Comparison of ENCODE assay signal across 8 cellular contexts in genomic region chr19:51169283-51169918, GRCh38. TPM values are rescaled to one million over a fixed set of nuclear protein-coding genes. Genes with fewer than 3 reads are reported as not detected.
A peak's percentile ranks its signal among the peaks of the same experiment; 100 is the strongest.
DNase-seq lines count a peak whose midpoint lies in the region; ATAC-seq, FAIRE-seq and TF ChIP-seq lines count a peak whose summit lies in the region.
"Not testable (repeated sequence)": the region's sequence is repeated elsewhere in the genome, so short reads cannot be mapped to it uniquely, and the experiment has no call there.

No MANE protein-coding gene starts in this region.

- not testable (repeated sequence) for H4K20me1 ChIP-seq in GM12878 (ENCODE audit: control insufficient read depth, insufficient read depth)

- 1% methylated on average over 11 of the region's 11 CpGs for WGBS in GM12878 (ENCODE audit: insufficient coverage, insufficient replicate concordance, low lambda C conversion rate, missing lambda C conversion rate)
- WGBS in heart left ventricle, 4 donors, result 12 to 16% (median 15%) methylated on average over 7 to 11 of the region's 11 CpGs

- H3K36me3 ChIP-seq in CD8-positive, alpha-beta memory T cell (ENCODE audit: insufficient read depth, low read length); GM12878 (ENCODE audit: control insufficient read depth in 2 of 2, insufficient read depth in 2 of 2, low read length in 1 of 2); heart left ventricle: not testable (repeated sequence)

- H3K9me3 Mint-ChIP-seq in CD8-positive, alpha-beta memory T cell; activated CD4-positive, alpha-beta T cell treated with anti-CD3 and anti-CD28 coated beads for 36 hours (ENCODE audit: low read depth): not testable (repeated sequence)

- TF ChIP-seq EP300 in Ishikawa (IDR thresholded peaks at IDR 0.05; ENCODE audit: borderline replicate concordance); GM12878 (IDR thresholded peaks at IDR 0.05; ENCODE audit: borderline replicate concordance in 1 of 2, control insufficient read depth in 1 of 2, low read depth in 2 of 2, low read length in 2 of 2): not testable (repeated sequence)

- RAD21 ChIA-PET in GM12878 (lab: Charles Lee; ENCODE audit: unreplicated experiment), result interaction anchor here (0.6 to 1.2 kb wide), 3 partner anchors 12 to 90 kb away, joined by 3 to 4 read pairs (median 3); no protein-coding TSS in a partner anchor

- not testable (repeated sequence) for H3K9me3 ChIP-seq in CD8-positive, alpha-beta memory T cell (ENCODE audit: low read length); GM12878 (replicated peaks; ENCODE audit: control insufficient read depth, insufficient read depth, low read length); heart left ventricle

- in situ Hi-C loops in GM12878 (cut with MboI), result not testable (repeated sequence)

- BruUV-seq in GM12878 (replicated peaks; lab: Mats Ljungman, UMichigan), result not testable (repeated sequence)

- H3K9ac ChIP-seq in GM12878 (ENCODE audit: control insufficient read depth, insufficient read depth, low read length), result not testable (repeated sequence)

- not testable (repeated sequence) for FAIRE-seq in GM12878 (lab: Jason Lieb, UNC)

- TF ChIP-seq POLR2A in GM12878 (IDR thresholded peaks at IDR 0.05; ENCODE audit: low read depth, low read length); heart left ventricle (IDR thresholded peaks at IDR 0.05): not testable (repeated sequence)

- POLR2A ChIA-PET in CD8-positive, alpha-beta memory T cell (lab: Charles Lee), result interaction anchor here (0.7 kb wide), 1 partner anchor 21 kb away, joined by 5 read pairs; no protein-coding TSS in a partner anchor
- POLR2A ChIA-PET in activated CD4-positive, alpha-beta T cell treated with anti-CD3 and anti-CD28 coated beads for 36 hours (lab: Charles Lee); GM12878 (lab: Charles Lee): not testable (repeated sequence)

- not testable (repeated sequence) for H3K27ac ChIP-seq in CD8-positive, alpha-beta memory T cell (ENCODE audit: low read depth, low read length); GM12878 (ENCODE audit: control insufficient read depth, insufficient read depth); heart left ventricle

- H3K4me2 ChIP-seq in GM12878 (ENCODE audit: control insufficient read depth, insufficient read depth), result not testable (repeated sequence)

- H3K4me1 Mint-ChIP-seq in CD8-positive, alpha-beta memory T cell, result peaks cover 31 to 37% (median 34%) of the 10 kb centered on the region in 3 donors
- H3K4me1 Mint-ChIP-seq in activated CD4-positive, alpha-beta T cell treated with anti-CD3 and anti-CD28 coated beads for 36 hours, result peaks cover 12% of the 10 kb centered on the region

- H3K79me2 ChIP-seq in GM12878 (ENCODE audit: control insufficient read depth, insufficient read depth, low read length), result not testable (repeated sequence)

- peak overlapping the region in 6 of 8 donors; percentile 7 to 70 (median 46) for H3K27ac Mint-ChIP-seq in CD8-positive, alpha-beta memory T cell
- H3K27ac Mint-ChIP-seq in activated CD4-positive, alpha-beta T cell treated with anti-CD3 and anti-CD28 coated beads for 36 hours, result not testable (repeated sequence)

- TF ChIP-seq CTCF in GM12878 (IDR thresholded peaks at IDR 0.05 in 2 of 3, conservative IDR thresholded peaks at IDR 0.05 in 1 of 3; ENCODE audit: control insufficient read depth in 2 of 3, extremely low read depth in 1 of 3, insufficient read depth in 1 of 3, low read depth in 3 of 3, low read length in 3 of 3) (peak; percentile 39 to 82 (median 63)), heart left ventricle (IDR thresholded peaks at IDR 0.05) (peak; percentile 82 to 92 (median 90))

- intact Hi-C loops in activated CD4-positive, alpha-beta T cell treated with anti-CD3 and anti-CD28 coated beads for 36 hours (cut with DNase I, micrococcal nuclease), result loop anchor here in 1 of 2 experiments (1.0 to 2.0 kb wide), 3 partner anchors 90 to 239 kb away; no protein-coding TSS in a partner anchor
- intact Hi-C loops in GM12878 (cut with micrococcal nuclease; ENCODE audit: unreplicated experiment), result not testable (repeated sequence)
- intact Hi-C loops in heart left ventricle (cut with DNase I), result loop anchor here in 6 of 10 donors (1.0 to 10.0 kb wide), 5 partner anchors 145 to 237 kb away; partner anchors contain the start of genes KLK11 (in 2 of the 6) and KLK10 (in 1 of the 6)

- H3K27me3 ChIP-seq in CD8-positive, alpha-beta memory T cell (ENCODE audit: insufficient read depth, low read length, poor library complexity, severe bottlenecking); GM12878 (replicated peaks in 1 of 2; ENCODE audit: control insufficient read depth in 2 of 2, insufficient read depth in 2 of 2, low read length in 1 of 2): not testable (repeated sequence)
- H3K27me3 ChIP-seq in heart left ventricle, result peaks cover 0 to 37% (median 4%) of the 10 kb centered on the region in 9 donors

- TF ChIP-seq RAD21 in Ishikawa (IDR thresholded peaks at IDR 0.05; ENCODE audit: low read depth) (peak; percentile 55), GM12878 (IDR thresholded peaks at IDR 0.05; ENCODE audit: insufficient read depth, low read depth, low read length) (peak; percentile 54)

- not testable (repeated sequence) for H3K36me3 Mint-ChIP-seq in CD8-positive, alpha-beta memory T cell; activated CD4-positive, alpha-beta T cell treated with anti-CD3 and anti-CD28 coated beads for 36 hours (ENCODE audit: low read depth)

- not testable (repeated sequence) for H3K4me3 ChIP-seq in CD8-positive, alpha-beta memory T cell (ENCODE audit: low read length); GM12878; heart left ventricle

- H3K4me1 ChIP-seq in CD8-positive, alpha-beta memory T cell (ENCODE audit: insufficient read depth, low read length), result peaks cover 20% of the 10 kb centered on the region
- H3K4me1 ChIP-seq in GM12878 (ENCODE audit: control insufficient read depth, insufficient read depth, low read length), result not testable (repeated sequence)
- peaks cover 0 to 21% (median 0%) of the 10 kb centered on the region in 12 donors for H3K4me1 ChIP-seq in heart left ventricle

- not testable (repeated sequence) for H2AFZ ChIP-seq in GM12878 (ENCODE audit: control insufficient read depth, low read depth, low read length)

- H3K4me3 Mint-ChIP-seq in CD8-positive, alpha-beta memory T cell, result peak overlapping the region in 3 of 7 donors; percentile 38 to 50 (median 38)
- H3K4me3 Mint-ChIP-seq in activated CD4-positive, alpha-beta T cell treated with anti-CD3 and anti-CD28 coated beads for 36 hours, result not testable (repeated sequence)

- CTCF ChIA-PET in CD8-positive, alpha-beta memory T cell (lab: Charles Lee), result interaction anchor here (1.6 to 2.2 kb wide), 3 partner anchors 9 to 12 kb away, joined by 3 to 8 read pairs (median 7); no protein-coding TSS in a partner anchor
- CTCF ChIA-PET in activated CD4-positive, alpha-beta T cell treated with anti-CD3 and anti-CD28 coated beads for 36 hours (lab: Charles Lee), result not testable (repeated sequence)
- CTCF ChIA-PET in GM12878 (lab: Yijun Ruan, JAX), result interaction anchor here (1.2 to 2.4 kb wide), 3 partner anchors 10 to 90 kb away, joined by 4 to 15 read pairs (median 11); no protein-coding TSS in a partner anchor

- SMC1A ChIA-PET in GM12878 (lab: Charles Lee; ENCODE audit: uncharacterized antibody, unreplicated experiment), result not testable (repeated sequence)

- peak; percentile 47 to 73 (median 53) for DNase-seq in CD8-positive, alpha-beta memory T cell
- DNase-seq in NK-92 treated with Interleukin-12 subunit alpha and Interleukin-12 subunit beta, amount 100 ng/mL, for 24 hours (lab: John Stamatoyannopoulos, UW), result peak; percentile 42
- peak; percentile 77 for DNase-seq in activated CD4-positive, alpha-beta T cell treated with anti-CD3 and anti-CD28 coated beads for 36 hours
- DNase-seq in GM12878 (ENCODE audit: low read depth, low spot score), result not testable (repeated sequence)
- DNase-seq in heart left ventricle (peak; percentile 60 to 87 (median 74)), nucleus accumbens (lab: John Stamatoyannopoulos, UW) (peak in 39 of 56 donors; percentile 2 to 73 (median 24))
- peak; percentile 20 to 27 for DNase-seq in stimulated activated CD8-positive, alpha-beta memory T cell treated with anti-CD3 and anti-CD28 coated beads, Interleukin-4, amount 100 ng/mL, for 1 hour (ENCODE audit: low read depth in 2 of 2, low spot score in 1 of 2)

- peaks cover 3 to 14% of the 10 kb centered on the region in 2 donors for H3K27me3 Mint-ChIP-seq in CD8-positive, alpha-beta memory T cell
- not testable (repeated sequence) for H3K27me3 Mint-ChIP-seq in activated CD4-positive, alpha-beta T cell treated with anti-CD3 and anti-CD28 coated beads for 36 hours

- ATAC-seq in activated CD4-positive, alpha-beta T cell treated with anti-CD3 and anti-CD28 coated beads for 36 hours; heart left ventricle: not testable (repeated sequence)
- peak; percentile 31; the same call in 1 of the 3 replicates for ATAC-seq in GM12878

RNA-seq across cellular contexts. Expression of gene SIGLEC7, which starts 27.3 kb away (rescaled TPM):
- total RNA-seq in CD8-positive, alpha-beta memory T cell, result under 1 TPM; 0.42 to 0.46 TPM
- 2.5 TPM for polyA plus RNA-seq in CD8-positive, alpha-beta memory T cell
- not detected for total RNA-seq in activated CD4-positive, alpha-beta T cell treated with anti-CD3 and anti-CD28 coated beads for 36 hours
- not detected in 2 replicates for total RNA-seq in GM12878 (2013; cell fraction: nucleolus; rRNA removed)
- total RNA-seq in GM12878 (2014; rRNA removed), result not detected in 2 replicates
- not detected in 2 replicates for total RNA-seq in GM12878 (2014; rRNA removed; fragmentation: Illumina TruSeq; extraction: Trizol)
- not detected in 2 replicates for total RNA-seq in GM12878 (2021)
- not detected for polyA plus RNA-seq in GM12878 (2011; ENCODE audit: low read depth)
- polyA plus RNA-seq in GM12878 (2011; rRNA removed), result 0.06 and 0.15 TPM in 2 replicates
- polyA plus RNA-seq in GM12878 (2011; cell fraction: cytosol; rRNA removed), result 0.07 and 0.18 TPM in 2 replicates
- 0.18 and 0.21 TPM in 2 replicates for polyA plus RNA-seq in GM12878 (2011; cell fraction: nucleus; rRNA removed)
- polyA plus RNA-seq in GM12878 (2012), result not detected in 2 replicates
- polyA plus RNA-seq in GM12878 (2014; fragmentation: Illumina TruSeq; extraction: Trizol), result not detected in 2 replicates
- not detected for polyA plus RNA-seq in GM12878 (2014; fragmentation: Nextera tagmentation; extraction: Ambion mirVana)
- not detected in 2 replicates for polyA plus RNA-seq in GM12878 (2014; rRNA removed)
- polyA plus RNA-seq in GM12878 (2016; fragmentation: Nextera tagmentation; extraction: Ambion mirVana), result not detected
- polyA minus RNA-seq in GM12878 (2011; rRNA and poly(A)+ RNA removed), result not detected in 2 replicates
- polyA minus RNA-seq in GM12878 (2011; cell fraction: cytosol; rRNA and poly(A)+ RNA removed), result not detected in 2 replicates
- not detected in 2 replicates for polyA minus RNA-seq in GM12878 (2011; cell fraction: nucleus; rRNA and poly(A)+ RNA removed)
- total RNA-seq in heart left ventricle, result 1 to 10 TPM in 3 of 9 donors, under 1 TPM in 4, not detected in 2; 0.51 to 6.1 (median 0.63) TPM
- polyA plus RNA-seq in heart left ventricle, result 1 to 10 TPM; 1.0 to 1.2 TPM

RNA-seq across cellular contexts. Expression of gene SIGLEC9, which starts 44.7 kb away (rescaled TPM):
- under 1 TPM; 0.46 to 0.93 TPM for total RNA-seq in CD8-positive, alpha-beta memory T cell
- 3.6 TPM for polyA plus RNA-seq in CD8-positive, alpha-beta memory T cell
- total RNA-seq in activated CD4-positive, alpha-beta T cell treated with anti-CD3 and anti-CD28 coated beads for 36 hours, result under 1 TPM; 0.37 to 0.49 TPM
- not detected in 2 replicates for total RNA-seq in GM12878 (2013; cell fraction: nucleolus; rRNA removed)
- total RNA-seq in GM12878 (2014; rRNA removed) (not detected in 2 replicates), GM12878 (2014; rRNA removed; fragmentation: Illumina TruSeq; extraction: Trizol) (not detected in 2 replicates), GM12878 (2021) (not detected in 2 replicates), heart left ventricle (10 to 100 TPM in 1 of 9 donors, 1 to 10 TPM in 6, under 1 TPM in 2; 0.35 to 18.5 (median 1.7) TPM)
- not detected for polyA plus RNA-seq in GM12878 (2011; ENCODE audit: low read depth)
- polyA plus RNA-seq in GM12878 (2011; rRNA removed) (0.10 TPM in 2 replicates), GM12878 (2014; fragmentation: Illumina TruSeq; extraction: Trizol) (not detected in 2 replicates), GM12878 (2014; fragmentation: Nextera tagmentation; extraction: Ambion mirVana) (not detected), GM12878 (2014; rRNA removed) (not detected in 2 replicates), GM12878 (2016; fragmentation: Nextera tagmentation; extraction: Ambion mirVana) (not detected), heart left ventricle (1 to 10 TPM in 1 of 2 donors, under 1 TPM in 1; 0.27 to 2.0 TPM)
- 0.03 and 0.05 TPM in 2 replicates for polyA plus RNA-seq in GM12878 (2011; cell fraction: cytosol; rRNA removed)
- polyA plus RNA-seq in GM12878 (2011; cell fraction: nucleus; rRNA removed), result 0.07 and 0.30 TPM in 2 replicates
- polyA plus RNA-seq in GM12878 (2012), result not detected in 2 replicates
- polyA minus RNA-seq in GM12878 (2011; rRNA and poly(A)+ RNA removed), result 0.21 TPM in 1 of 2 replicates, not detected in the other
- polyA minus RNA-seq in GM12878 (2011; cell fraction: cytosol; rRNA and poly(A)+ RNA removed), result not detected in 2 replicates
- not detected in 2 replicates for polyA minus RNA-seq in GM12878 (2011; cell fraction: nucleus; rRNA and poly(A)+ RNA removed)

RNA-seq across cellular contexts. Expression of gene CD33, which starts 55.5 kb away (rescaled TPM):
- under 1 TPM; 0.47 to 0.70 TPM for total RNA-seq in CD8-positive, alpha-beta memory T cell
- not detected for polyA plus RNA-seq in CD8-positive, alpha-beta memory T cell
- total RNA-seq in activated CD4-positive, alpha-beta T cell treated with anti-CD3 and anti-CD28 coated beads for 36 hours, result under 1 TPM; 0.26 to 0.27 TPM
- total RNA-seq in GM12878 (2013; cell fraction: nucleolus; rRNA removed), result 3.5 TPM in 2 replicates
- total RNA-seq in GM12878 (2014; rRNA removed) (0.76 and 0.90 TPM in 2 replicates), GM12878 (2014; rRNA removed; fragmentation: Illumina TruSeq; extraction: Trizol) (0.72 and 0.74 TPM in 2 replicates), GM12878 (2021) (0.62 and 0.66 TPM in 2 replicates), heart left ventricle (10 to 100 TPM in 2 of 9 donors, 1 to 10 TPM in 7; 1.1 to 46.6 (median 3.2) TPM)
- polyA plus RNA-seq in GM12878 (2011; ENCODE audit: low read depth), result 3.6 TPM
- polyA plus RNA-seq in GM12878 (2011; rRNA removed) (15.1 and 17.9 TPM in 2 replicates), GM12878 (2014; fragmentation: Illumina TruSeq; extraction: Trizol) (0.57 and 1.2 TPM in 2 replicates), GM12878 (2014; fragmentation: Nextera tagmentation; extraction: Ambion mirVana) (1 to 10 TPM; 1.2 to 1.4 TPM), GM12878 (2014; rRNA removed) (0.60 and 0.72 TPM in 2 replicates), GM12878 (2016; fragmentation: Nextera tagmentation; extraction: Ambion mirVana) (under 1 TPM in 1 of 2 experiments, not detected in 1; 0.29 TPM), heart left ventricle (1 to 10 TPM; 1.7 to 2.3 TPM)
- 9.1 and 9.9 TPM in 2 replicates for polyA plus RNA-seq in GM12878 (2011; cell fraction: cytosol; rRNA removed)
- 20.4 and 35.5 TPM in 2 replicates for polyA plus RNA-seq in GM12878 (2011; cell fraction: nucleus; rRNA removed)
- polyA plus RNA-seq in GM12878 (2012), result 2.3 and 2.8 TPM in 2 replicates
- polyA minus RNA-seq in GM12878 (2011; rRNA and poly(A)+ RNA removed), result 5.8 and 6.4 TPM in 2 replicates
- polyA minus RNA-seq in GM12878 (2011; cell fraction: cytosol; rRNA and poly(A)+ RNA removed), result 2.7 and 4.3 TPM in 2 replicates
- 5.1 and 7.5 TPM in 2 replicates for polyA minus RNA-seq in GM12878 (2011; cell fraction: nucleus; rRNA and poly(A)+ RNA removed)
